In the genomic region with DNA sequence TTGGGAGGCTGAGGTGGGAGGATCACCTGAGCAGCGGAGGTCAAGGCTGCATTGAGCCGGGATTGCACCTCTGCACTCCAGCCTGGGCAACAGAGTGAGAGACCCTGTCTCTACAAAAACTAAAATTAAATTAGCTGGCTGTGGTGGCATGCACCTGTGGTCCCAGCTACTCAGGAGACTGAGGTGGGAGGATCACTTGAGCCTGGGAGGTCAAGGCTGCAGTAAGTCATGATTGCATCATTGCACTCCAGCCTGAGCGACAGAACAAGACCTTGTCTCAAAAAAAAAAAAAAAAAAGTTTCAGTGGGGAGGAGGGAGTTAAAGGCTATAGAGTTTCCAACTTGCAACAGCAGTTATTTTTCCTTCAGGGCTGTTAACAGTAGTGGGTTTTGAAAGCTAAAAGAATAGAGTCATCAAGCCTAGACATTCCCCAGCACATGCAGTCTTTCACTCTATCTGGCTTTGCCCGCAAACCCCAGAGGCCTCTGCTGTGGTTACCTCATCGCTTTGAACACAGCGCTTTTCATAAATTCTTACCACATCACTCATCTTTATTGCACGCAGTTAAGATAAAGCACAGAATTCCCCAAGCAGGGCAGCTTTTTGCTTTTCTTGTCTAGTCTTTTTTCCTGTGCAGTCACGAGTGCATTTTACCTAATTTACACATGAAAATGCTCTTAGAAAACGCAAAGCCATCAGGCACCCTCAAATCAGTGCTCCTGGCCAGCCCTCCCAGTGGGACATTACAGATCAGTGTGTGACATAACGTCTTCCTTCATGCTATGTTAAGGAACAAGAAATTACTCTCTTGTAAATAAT, we compare ENCODE assay signal across 1 cellular context.
TF ChIP-seq lines count a peak whose summit lies in the region.

No MANE protein-coding gene starts in this region.

TF ChIP-seq in K562, 482 proteins besides CTCF, POLR2A, EP300 and RAD21 (continued from another document and continues in another):
- TF ChIP-seq ZNF253 (CRISPR knock-in tag; conservative IDR thresholded peaks at IDR 0.05) (no peak), HOXB6 (CRISPR knock-in tag; IDR thresholded peaks at IDR 0.05; ENCODE audit: borderline replicate concordance) (no peak), ZNF165 (CRISPR knock-in tag; IDR thresholded peaks at IDR 0.05; ENCODE audit: borderline replicate concordance) (no peak), NRF1 (conservative IDR thresholded peaks at IDR 0.05 in 1 of 2, IDR thresholded peaks at IDR 0.05 in 1 of 2) (no peak), ETV6 (IDR thresholded peaks at IDR 0.05; ENCODE audit: borderline replicate concordance in 1 of 2, low read depth in 2 of 2, low read length in 1 of 2) (no peak), ETV6 (CRISPR knock-in tag; IDR thresholded peaks at IDR 0.05; ENCODE audit: borderline replicate concordance) (no peak), SRSF3 (IDR thresholded peaks at IDR 0.05; ENCODE audit: insufficient read depth, low read length) (no peak), MCM5 (IDR thresholded peaks at IDR 0.05; ENCODE audit: low read depth) (no peak), NR1H2 (CRISPR knock-in tag; IDR thresholded peaks at IDR 0.05) (no peak), MEIS2 (IDR thresholded peaks at IDR 0.05; ENCODE audit: partially characterized antibody) (peak; percentile 71), HDAC6 (IDR thresholded peaks at IDR 0.05; ENCODE audit: low read depth, low read length) (no peak), ZNF124 (CRISPR knock-in tag; IDR thresholded peaks at IDR 0.05) (no peak), NR2C1 (IDR thresholded peaks at IDR 0.05) (no peak), NR2C1 (tag; IDR thresholded peaks at IDR 0.05) (no peak), MTA2 (IDR thresholded peaks at IDR 0.05; ENCODE audit: low read depth) (no peak), ARNT (IDR thresholded peaks at IDR 0.05) (no peak), CEBPB (tag; IDR thresholded peaks at IDR 0.05) (peak; percentile 87), TCF3 (CRISPR knock-in tag; IDR thresholded peaks at IDR 0.05) (0 out of 2 replicates have a peak, but pooled peaks have one; percentile 19), ZEB2 (IDR thresholded peaks at IDR 0.05) (0 out of 2 replicates have a peak, but pooled peaks have one; percentile 41), ZC3H11A (IDR thresholded peaks at IDR 0.05; ENCODE audit: low read depth, low read length) (no peak), POLR2G (IDR thresholded peaks at IDR 0.05; ENCODE audit: low read depth, low read length) (no peak), TRIM24 (IDR thresholded peaks at IDR 0.05) (no peak; a peak in 1 of 4 replicates), SMC3 (conservative IDR thresholded peaks at IDR 0.05; ENCODE audit: insufficient read depth, low read depth, low read length) (no peak), TEAD4 (IDR thresholded peaks at IDR 0.05; ENCODE audit: low read length) (peak; percentile 77; the same call in 1 of the 2 replicates), TEAD4 (CRISPR knock-in tag; IDR thresholded peaks at IDR 0.05; ENCODE audit: borderline replicate concordance) (no peak), ADNP (tag; IDR thresholded peaks at IDR 0.05) (no peak), KLF6 (CRISPR knock-in tag; IDR thresholded peaks at IDR 0.05; ENCODE audit: borderline replicate concordance) (no peak), CAMTA2 (CRISPR knock-in tag; conservative IDR thresholded peaks at IDR 0.05) (no peak), ZNF740 (CRISPR knock-in tag; IDR thresholded peaks at IDR 0.05) (no peak), ZNF740 (tag; IDR thresholded peaks at IDR 0.05) (no peak), KDM1A (IDR thresholded peaks at IDR 0.05) (peak; percentile 59 to 77; a peak in 3 of 4 replicates), ZNF436 (CRISPR knock-in tag; IDR thresholded peaks at IDR 0.05) (no peak), SIRT6 (IDR thresholded peaks at IDR 0.05; ENCODE audit: low read depth, low read length) (no peak), MAZ (CRISPR knock-in tag; conservative IDR thresholded peaks at IDR 0.05 in 1 of 2, IDR thresholded peaks at IDR 0.05 in 1 of 2) (no peak), NCOA6 (IDR thresholded peaks at IDR 0.05) (no peak)
- TF ChIP-seq, protein P1, sequence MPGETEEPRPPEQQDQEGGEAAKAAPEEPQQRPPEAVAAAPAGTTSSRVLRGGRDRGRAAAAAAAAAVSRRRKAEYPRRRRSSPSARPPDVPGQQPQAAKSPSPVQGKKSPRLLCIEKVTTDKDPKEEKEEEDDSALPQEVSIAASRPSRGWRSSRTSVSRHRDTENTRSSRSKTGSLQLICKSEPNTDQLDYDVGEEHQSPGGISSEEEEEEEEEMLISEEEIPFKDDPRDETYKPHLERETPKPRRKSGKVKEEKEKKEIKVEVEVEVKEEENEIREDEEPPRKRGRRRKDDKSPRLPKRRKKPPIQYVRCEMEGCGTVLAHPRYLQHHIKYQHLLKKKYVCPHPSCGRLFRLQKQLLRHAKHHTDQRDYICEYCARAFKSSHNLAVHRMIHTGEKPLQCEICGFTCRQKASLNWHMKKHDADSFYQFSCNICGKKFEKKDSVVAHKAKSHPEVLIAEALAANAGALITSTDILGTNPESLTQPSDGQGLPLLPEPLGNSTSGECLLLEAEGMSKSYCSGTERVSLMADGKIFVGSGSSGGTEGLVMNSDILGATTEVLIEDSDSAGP (CRISPR knock-in tag; IDR thresholded peaks at IDR 0.05) = no peak
- TF ChIP-seq, protein P2, sequence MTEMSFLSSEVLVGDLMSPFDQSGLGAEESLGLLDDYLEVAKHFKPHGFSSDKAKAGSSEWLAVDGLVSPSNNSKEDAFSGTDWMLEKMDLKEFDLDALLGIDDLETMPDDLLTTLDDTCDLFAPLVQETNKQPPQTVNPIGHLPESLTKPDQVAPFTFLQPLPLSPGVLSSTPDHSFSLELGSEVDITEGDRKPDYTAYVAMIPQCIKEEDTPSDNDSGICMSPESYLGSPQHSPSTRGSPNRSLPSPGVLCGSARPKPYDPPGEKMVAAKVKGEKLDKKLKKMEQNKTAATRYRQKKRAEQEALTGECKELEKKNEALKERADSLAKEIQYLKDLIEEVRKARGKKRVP (CRISPR knock-in tag; IDR thresholded peaks at IDR 0.05) = 0 out of 2 replicates have a peak, but pooled peaks have one; percentile 23
- TF ChIP-seq, protein P3, sequence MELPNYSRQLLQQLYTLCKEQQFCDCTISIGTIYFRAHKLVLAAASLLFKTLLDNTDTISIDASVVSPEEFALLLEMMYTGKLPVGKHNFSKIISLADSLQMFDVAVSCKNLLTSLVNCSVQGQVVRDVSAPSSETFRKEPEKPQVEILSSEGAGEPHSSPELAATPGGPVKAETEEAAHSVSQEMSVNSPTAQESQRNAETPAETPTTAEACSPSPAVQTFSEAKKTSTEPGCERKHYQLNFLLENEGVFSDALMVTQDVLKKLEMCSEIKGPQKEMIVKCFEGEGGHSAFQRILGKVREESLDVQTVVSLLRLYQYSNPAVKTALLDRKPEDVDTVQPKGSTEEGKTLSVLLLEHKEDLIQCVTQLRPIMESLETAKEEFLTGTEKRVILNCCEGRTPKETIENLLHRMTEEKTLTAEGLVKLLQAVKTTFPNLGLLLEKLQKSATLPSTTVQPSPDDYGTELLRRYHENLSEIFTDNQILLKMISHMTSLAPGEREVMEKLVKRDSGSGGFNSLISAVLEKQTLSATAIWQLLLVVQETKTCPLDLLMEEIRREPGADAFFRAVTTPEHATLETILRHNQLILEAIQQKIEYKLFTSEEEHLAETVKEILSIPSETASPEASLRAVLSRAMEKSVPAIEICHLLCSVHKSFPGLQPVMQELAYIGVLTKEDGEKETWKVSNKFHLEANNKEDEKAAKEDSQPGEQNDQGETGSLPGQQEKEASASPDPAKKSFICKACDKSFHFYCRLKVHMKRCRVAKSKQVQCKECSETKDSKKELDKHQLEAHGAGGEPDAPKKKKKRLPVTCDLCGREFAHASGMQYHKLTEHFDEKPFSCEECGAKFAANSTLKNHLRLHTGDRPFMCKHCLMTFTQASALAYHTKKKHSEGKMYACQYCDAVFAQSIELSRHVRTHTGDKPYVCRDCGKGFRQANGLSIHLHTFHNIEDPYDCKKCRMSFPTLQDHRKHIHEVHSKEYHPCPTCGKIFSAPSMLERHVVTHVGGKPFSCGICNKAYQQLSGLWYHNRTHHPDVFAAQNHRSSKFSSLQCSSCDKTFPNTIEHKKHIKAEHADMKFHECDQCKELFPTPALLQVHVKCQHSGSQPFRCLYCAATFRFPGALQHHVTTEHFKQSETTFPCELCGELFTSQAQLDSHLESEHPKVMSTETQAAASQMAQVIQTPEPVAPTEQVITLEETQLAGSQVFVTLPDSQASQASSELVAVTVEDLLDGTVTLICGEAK (IDR thresholded peaks at IDR 0.05) = no peak
- TF ChIP-seq, protein P3 (CRISPR knock-in tag; IDR thresholded peaks at IDR 0.05) = no peak
- TF ChIP-seq, protein P4, sequence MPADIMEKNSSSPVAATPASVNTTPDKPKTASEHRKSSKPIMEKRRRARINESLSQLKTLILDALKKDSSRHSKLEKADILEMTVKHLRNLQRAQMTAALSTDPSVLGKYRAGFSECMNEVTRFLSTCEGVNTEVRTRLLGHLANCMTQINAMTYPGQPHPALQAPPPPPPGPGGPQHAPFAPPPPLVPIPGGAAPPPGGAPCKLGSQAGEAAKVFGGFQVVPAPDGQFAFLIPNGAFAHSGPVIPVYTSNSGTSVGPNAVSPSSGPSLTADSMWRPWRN (IDR thresholded peaks at IDR 0.05; ENCODE audit: low read depth) = peak; percentile 94
- TF ChIP-seq, protein P5, sequence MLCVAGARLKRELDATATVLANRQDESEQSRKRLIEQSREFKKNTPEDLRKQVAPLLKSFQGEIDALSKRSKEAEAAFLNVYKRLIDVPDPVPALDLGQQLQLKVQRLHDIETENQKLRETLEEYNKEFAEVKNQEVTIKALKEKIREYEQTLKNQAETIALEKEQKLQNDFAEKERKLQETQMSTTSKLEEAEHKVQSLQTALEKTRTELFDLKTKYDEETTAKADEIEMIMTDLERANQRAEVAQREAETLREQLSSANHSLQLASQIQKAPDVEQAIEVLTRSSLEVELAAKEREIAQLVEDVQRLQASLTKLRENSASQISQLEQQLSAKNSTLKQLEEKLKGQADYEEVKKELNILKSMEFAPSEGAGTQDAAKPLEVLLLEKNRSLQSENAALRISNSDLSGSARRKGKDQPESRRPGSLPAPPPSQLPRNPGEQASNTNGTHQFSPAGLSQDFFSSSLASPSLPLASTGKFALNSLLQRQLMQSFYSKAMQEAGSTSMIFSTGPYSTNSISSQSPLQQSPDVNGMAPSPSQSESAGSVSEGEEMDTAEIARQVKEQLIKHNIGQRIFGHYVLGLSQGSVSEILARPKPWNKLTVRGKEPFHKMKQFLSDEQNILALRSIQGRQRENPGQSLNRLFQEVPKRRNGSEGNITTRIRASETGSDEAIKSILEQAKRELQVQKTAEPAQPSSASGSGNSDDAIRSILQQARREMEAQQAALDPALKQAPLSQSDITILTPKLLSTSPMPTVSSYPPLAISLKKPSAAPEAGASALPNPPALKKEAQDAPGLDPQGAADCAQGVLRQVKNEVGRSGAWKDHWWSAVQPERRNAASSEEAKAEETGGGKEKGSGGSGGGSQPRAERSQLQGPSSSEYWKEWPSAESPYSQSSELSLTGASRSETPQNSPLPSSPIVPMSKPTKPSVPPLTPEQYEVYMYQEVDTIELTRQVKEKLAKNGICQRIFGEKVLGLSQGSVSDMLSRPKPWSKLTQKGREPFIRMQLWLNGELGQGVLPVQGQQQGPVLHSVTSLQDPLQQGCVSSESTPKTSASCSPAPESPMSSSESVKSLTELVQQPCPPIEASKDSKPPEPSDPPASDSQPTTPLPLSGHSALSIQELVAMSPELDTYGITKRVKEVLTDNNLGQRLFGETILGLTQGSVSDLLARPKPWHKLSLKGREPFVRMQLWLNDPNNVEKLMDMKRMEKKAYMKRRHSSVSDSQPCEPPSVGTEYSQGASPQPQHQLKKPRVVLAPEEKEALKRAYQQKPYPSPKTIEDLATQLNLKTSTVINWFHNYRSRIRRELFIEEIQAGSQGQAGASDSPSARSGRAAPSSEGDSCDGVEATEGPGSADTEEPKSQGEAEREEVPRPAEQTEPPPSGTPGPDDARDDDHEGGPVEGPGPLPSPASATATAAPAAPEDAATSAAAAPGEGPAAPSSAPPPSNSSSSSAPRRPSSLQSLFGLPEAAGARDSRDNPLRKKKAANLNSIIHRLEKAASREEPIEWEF (CRISPR knock-in tag; IDR thresholded peaks at IDR 0.05) = no peak
- TF ChIP-seq, protein P6, sequence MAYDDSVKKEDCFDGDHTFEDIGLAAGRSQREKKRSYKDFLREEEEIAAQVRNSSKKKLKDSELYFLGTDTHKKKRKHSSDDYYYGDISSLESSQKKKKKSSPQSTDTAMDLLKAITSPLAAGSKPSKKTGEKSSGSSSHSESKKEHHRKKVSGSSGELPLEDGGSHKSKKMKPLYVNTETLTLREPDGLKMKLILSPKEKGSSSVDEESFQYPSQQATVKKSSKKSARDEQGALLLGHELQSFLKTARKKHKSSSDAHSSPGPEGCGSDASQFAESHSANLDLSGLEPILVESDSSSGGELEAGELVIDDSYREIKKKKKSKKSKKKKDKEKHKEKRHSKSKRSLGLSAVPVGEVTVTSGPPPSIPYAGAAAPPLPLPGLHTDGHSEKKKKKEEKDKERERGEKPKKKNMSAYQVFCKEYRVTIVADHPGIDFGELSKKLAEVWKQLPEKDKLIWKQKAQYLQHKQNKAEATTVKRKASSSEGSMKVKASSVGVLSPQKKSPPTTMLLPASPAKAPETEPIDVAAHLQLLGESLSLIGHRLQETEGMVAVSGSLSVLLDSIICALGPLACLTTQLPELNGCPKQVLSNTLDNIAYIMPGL (CRISPR knock-in tag; IDR thresholded peaks at IDR 0.05) = no peak
